ENCODE assay signal across 2 cellular contexts in the genomic region with DNA sequence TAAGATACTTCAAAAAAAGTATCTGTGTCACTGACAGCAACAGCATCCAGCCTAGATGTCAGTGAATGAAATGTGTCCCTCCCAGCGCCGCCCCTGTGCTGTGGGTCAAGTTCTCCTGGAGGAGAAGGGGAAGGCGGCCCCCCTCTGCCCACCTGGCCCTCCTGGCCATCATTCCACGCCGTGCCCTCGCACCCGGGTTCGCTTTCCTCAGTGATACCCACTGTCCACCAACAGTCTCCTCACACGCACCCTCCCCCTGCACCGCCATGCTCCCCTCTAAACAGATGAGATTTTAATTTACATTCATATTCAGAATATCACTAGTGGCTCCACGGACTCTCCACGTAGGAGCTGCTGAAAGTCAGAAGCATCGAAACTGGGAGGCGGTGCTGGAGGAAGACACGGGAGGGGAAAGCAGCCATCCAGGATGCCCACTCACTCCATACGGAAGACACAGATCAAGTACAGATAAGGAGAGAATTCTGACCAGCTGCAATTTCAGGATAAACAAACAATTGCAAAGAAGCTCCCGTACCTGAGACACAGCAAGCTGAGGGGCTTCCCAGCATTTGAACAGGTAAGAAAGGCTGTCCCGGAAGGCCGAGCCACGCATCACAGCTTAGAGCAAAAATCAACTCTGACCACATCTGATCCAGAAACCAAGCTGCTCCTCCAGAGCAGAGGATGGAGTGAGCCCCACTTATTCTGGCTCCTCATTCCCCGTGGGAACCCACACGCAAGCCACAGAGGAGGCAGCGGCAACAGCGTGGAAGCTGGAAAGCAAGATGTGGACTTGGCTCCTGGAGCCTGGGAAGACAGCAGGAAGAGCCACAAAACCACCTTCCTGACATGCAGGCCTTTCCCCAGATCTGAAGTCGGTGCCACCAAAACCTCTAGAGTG.
A peak's percentile ranks its signal among the peaks of the same experiment; 100 is the strongest.
TF ChIP-seq lines count a peak whose summit lies in the region.

No MANE protein-coding gene starts in this region.

TF ChIP-seq in SK-N-SH, 30 proteins besides CTCF, POLR2A, EP300 and RAD21:
- TF ChIP-seq GATA2 (CRISPR knock-in tag; IDR thresholded peaks at IDR 0.05) (peak; percentile 63), POLR2AphosphoS5 (IDR thresholded peaks at IDR 0.05; ENCODE audit: low read depth, low read length) (no peak)

TF ChIP-seq in SK-N-SH treated with all-trans-retinoic acid at 6 μM for 48 hours, 23 proteins besides CTCF, POLR2A, EP300 and RAD21:
- no peak for TF ChIP-seq ISL1 (CRISPR knock-in tag; IDR thresholded peaks at IDR 0.05)
- no peak for TF ChIP-seq TOX (CRISPR knock-in tag; IDR thresholded peaks at IDR 0.05; ENCODE audit: borderline replicate concordance)
- TF ChIP-seq, protein P1, sequence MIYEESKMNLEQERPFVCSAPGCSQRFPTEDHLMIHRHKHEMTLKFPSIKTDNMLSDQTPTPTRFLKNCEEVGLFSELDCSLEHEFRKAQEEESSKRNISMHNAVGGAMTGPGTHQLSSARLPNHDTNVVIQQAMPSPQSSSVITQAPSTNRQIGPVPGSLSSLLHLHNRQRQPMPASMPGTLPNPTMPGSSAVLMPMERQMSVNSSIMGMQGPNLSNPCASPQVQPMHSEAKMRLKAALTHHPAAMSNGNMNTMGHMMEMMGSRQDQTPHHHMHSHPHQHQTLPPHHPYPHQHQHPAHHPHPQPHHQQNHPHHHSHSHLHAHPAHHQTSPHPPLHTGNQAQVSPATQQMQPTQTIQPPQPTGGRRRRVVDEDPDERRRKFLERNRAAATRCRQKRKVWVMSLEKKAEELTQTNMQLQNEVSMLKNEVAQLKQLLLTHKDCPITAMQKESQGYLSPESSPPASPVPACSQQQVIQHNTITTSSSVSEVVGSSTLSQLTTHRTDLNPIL (CRISPR knock-in tag; IDR thresholded peaks at IDR 0.05; ENCODE audit: low read depth) = no peak
